ENCODE assay signal across 10 cellular contexts in genomic region chr2:107932986-107933385, GRCh38.
DNase-seq lines count a peak whose midpoint lies in the region; ATAC-seq and TF ChIP-seq lines count a peak whose summit lies in the region.
"Had no signal": no experiment of that assay in that cellular context is flagged by ENCODE, and none has a peak within 500 bp of the region (broad histone marks: within the 10 kb centered on the region; RNA-seq: fewer than 3 reads in every experiment).

No MANE protein-coding gene starts in this region.

- ATAC-seq in GM18517 (IDR thresholded peaks at IDR 0.05; ENCODE audit: unreplicated experiment) (no peak), GM19467 (IDR thresholded peaks at IDR 0.05; ENCODE audit: unreplicated experiment) (no peak)

- peak; percentile 46 for TF ChIP-seq CTCF in astrocyte of the cerebellum (IDR thresholded peaks at IDR 0.05; ENCODE audit: low read depth, low read length, missing control alignments)
- TF ChIP-seq CTCF in GM13976 (IDR thresholded peaks at IDR 0.05; ENCODE audit: borderline replicate concordance, control extremely low read depth, extremely low read depth, insufficient read depth, missing control alignments), result no peak

- DNase-seq in DMS153 (lab: John Stamatoyannopoulos, UW) (peak; percentile 4), Kasumi-1 (lab: John Stamatoyannopoulos, UW) (peak; percentile 33 to 56), astrocyte of the cerebellum (ENCODE audit: low read depth) (peak; percentile 5), medulla oblongata (ENCODE audit: extremely low spot score) (peak; percentile 22), GM13976 (ENCODE audit: low spot score) (no peak), iPS-NIHi11 (ENCODE audit: low spot score) (no peak)
- DNase-seq: activated CD4-positive, alpha-beta T cell treated with anti-CD3 and anti-CD28 coated beads for 48 hours; left cardiac atrium had no signal

- no peak overlapping the region for H3K4me3 ChIP-seq in astrocyte of the cerebellum (ENCODE audit: low read depth, low read length)

- in situ Hi-C loops in astrocyte of the cerebellum (cut with HindIII; ENCODE audit: low sequenced_read_pairs), result loop anchor here (25.0 kb wide), 1 partner anchor 1296 kb away; no protein-coding TSS in a partner anchor
- in situ Hi-C loops in GM13976 (cut with MboI; ENCODE audit: low sequenced_read_pairs, unreplicated experiment), result no loop called here

Comparison
In these comparisons a context has a peak if more than half of its experiments do, and no peak if none do; other contexts are left out.
1. DNase-seq: peak in DMS153 (single experiment), Kasumi-1 (2 of 2), astrocyte of the cerebellum (single experiment) and medulla oblongata (single experiment); none in GM13976 (single experiment) and iPS-NIHi11 (single experiment).